Comparison of ENCODE assay signal across 20 cellular contexts in genomic region chr5:34628373-34628772, GRCh38. TPM values are rescaled to one million over a fixed set of nuclear protein-coding genes. Genes with fewer than 3 reads are reported as not detected.
A peak's percentile ranks its signal among the peaks of the same experiment; 100 is the strongest.
DNase-seq lines count a peak whose midpoint lies in the region; TF ChIP-seq lines count a peak whose summit lies in the region.
"Had no signal": no experiment of that assay in that cellular context is flagged by ENCODE, and none has a peak within 500 bp of the region (broad histone marks: within the 10 kb centered on the region; RNA-seq: fewer than 3 reads in every experiment).

No MANE protein-coding gene starts in this region.

- H3K4me3 Mint-ChIP-seq in endodermal cell (no peak overlapping the region), neural progenitor cell (no peak overlapping the region)
- H3K4me3 Mint-ChIP-seq in activated naive CD8-positive, alpha-beta T cell treated with anti-CD3 and anti-CD28 coated beads for 36 hours = no peak overlapping the region
- H3K4me3 Mint-ChIP-seq: CD4-positive, CD25-positive, alpha-beta regulatory T cell had no signal

- H3K4me2 ChIP-seq in mammary epithelial cell (ENCODE audit: insufficient read depth, low read depth, low read length) (no peak overlapping the region), neural progenitor cell (no peak overlapping the region), hepatocyte (no peak overlapping the region)

- H3K27ac ChIP-seq in mammary epithelial cell (ENCODE audit: insufficient read depth, low read depth, low read length) (no peak overlapping the region), breast epithelium (no peak overlapping the region), endodermal cell (ENCODE audit: low read depth, low read length) (peak overlapping the region; percentile 77), neural progenitor cell (no peak overlapping the region), hepatocyte (no peak overlapping the region)

- TF ChIP-seq CTCF in mammary epithelial cell (conservative IDR thresholded peaks at IDR 0.05 in 1 of 2, IDR thresholded peaks at IDR 0.05 in 1 of 2; ENCODE audit: extremely low read depth in 1 of 2, insufficient read depth in 1 of 2, low read depth in 1 of 2, low read length in 2 of 2) (no peak), breast epithelium (IDR thresholded peaks at IDR 0.05) (no peak), endodermal cell (conservative IDR thresholded peaks at IDR 0.05) (no peak), neural progenitor cell (IDR thresholded peaks at IDR 0.05) (no peak), hepatocyte (IDR thresholded peaks at IDR 0.05; ENCODE audit: poor library complexity) (no peak)

- H3K36me3 ChIP-seq in mammary epithelial cell (ENCODE audit: insufficient read depth, low read length) = no peaks in the 10 kb centered on the region
- no peaks in the 10 kb centered on the region for H3K36me3 ChIP-seq in breast epithelium
- no peaks in the 10 kb centered on the region for H3K36me3 ChIP-seq in endodermal cell (ENCODE audit: control insufficient read depth, insufficient read depth, low read length)
- H3K36me3 ChIP-seq in neural progenitor cell = no peaks in the 10 kb centered on the region
- H3K36me3 ChIP-seq in hepatocyte (replicated peaks; ENCODE audit: insufficient read depth, low read depth) = no peaks in the 10 kb centered on the region
- H3K36me3 ChIP-seq: BE2C had no signal

- H2AFZ ChIP-seq in mammary epithelial cell (ENCODE audit: low read depth, low read length) = peak overlapping the region; percentile 47
- H2AFZ ChIP-seq in neural progenitor cell (replicated peaks) = no peak overlapping the region
- H2AFZ ChIP-seq in hepatocyte = no peak overlapping the region

- DNase-seq in mammary epithelial cell = no peak
- DNase-seq in breast epithelium (ENCODE audit: low spot score in 2 of 2) = no peak
- DNase-seq in endodermal cell = peak; percentile 22
- DNase-seq in neural progenitor cell (ENCODE audit: low spot score) = no peak
- no peak for DNase-seq in NCI-H2081 treated with DMSO at 0.1 percent for 48 hours (lab: John Stamatoyannopoulos, UW)
- no peak for DNase-seq in activated naive CD8-positive, alpha-beta T cell treated with anti-CD3 and anti-CD28 coated beads for 36 hours
- DNase-seq in GM19240 (ENCODE audit: insufficient read length, low spot score) = no peak
- no peak for DNase-seq in hepatocyte (ENCODE audit: low spot score)
- DNase-seq: 8988T; BE2C; CD4-positive, CD25-positive, alpha-beta regulatory T cell; COR-L47; DMS 273 treated with DMSO at 0.1 percent for 48 hours; GOT3; Karpas-422; NCI-H1436; NCI-H1930; NCI-H345; NCI-H524 treated with DMSO at 0.1 percent for 48 hours; SHP77 had no signal

- H3F3A ChIP-seq in neural progenitor cell (ENCODE audit: low read depth) = no peaks in the 10 kb centered on the region

- peaks cover 9% of the 10 kb centered on the region for H3K4me1 Mint-ChIP-seq in endodermal cell
- H3K4me1 Mint-ChIP-seq in neural progenitor cell = peaks cover 23% of the 10 kb centered on the region
- no peaks in the 10 kb centered on the region for H3K4me1 Mint-ChIP-seq in activated naive CD8-positive, alpha-beta T cell treated with anti-CD3 and anti-CD28 coated beads for 36 hours
- H3K4me1 Mint-ChIP-seq: CD4-positive, CD25-positive, alpha-beta regulatory T cell had no signal

- no TSS peak for BruUV-seq in mammary epithelial cell (replicated peaks; lab: Mats Ljungman, UMichigan)

- H3K27ac Mint-ChIP-seq in endodermal cell = no peak overlapping the region
- H3K27ac Mint-ChIP-seq in neural progenitor cell = peak overlapping the region; percentile 26
- no peak overlapping the region for H3K27ac Mint-ChIP-seq in activated naive CD8-positive, alpha-beta T cell treated with anti-CD3 and anti-CD28 coated beads for 36 hours
- H3K27ac Mint-ChIP-seq: CD4-positive, CD25-positive, alpha-beta regulatory T cell had no signal

- H3K9me3 ChIP-seq in mammary epithelial cell (replicated peaks; ENCODE audit: insufficient read depth, low read length) (no peaks in the 10 kb centered on the region), breast epithelium (no peaks in the 10 kb centered on the region), endodermal cell (ENCODE audit: control insufficient read depth, low read length) (no peaks in the 10 kb centered on the region), neural progenitor cell (ENCODE audit: low read depth) (no peaks in the 10 kb centered on the region), hepatocyte (ENCODE audit: low read depth) (no peaks in the 10 kb centered on the region)
- H3K9me3 ChIP-seq: BE2C had no signal

- H3K4me3 ChIP-seq in mammary epithelial cell (replicated peaks in 1 of 3; ENCODE audit: insufficient read depth in 1 of 3, low read depth in 2 of 3, low read length in 3 of 3) (no peak overlapping the region), breast epithelium (no peak overlapping the region), endodermal cell (ENCODE audit: low read length) (no peak overlapping the region), neural progenitor cell (no peak overlapping the region), hepatocyte (no peak overlapping the region)

- in situ Hi-C loops in mammary epithelial cell (cut with MboI; ENCODE audit: low sequenced_read_pairs in 2 of 2) = no loop called here

- intact Hi-C loops in mammary epithelial cell (cut with micrococcal nuclease) (no loop called here), breast epithelium (cut with DNase I; ENCODE audit: low total_unique reads) (no loop called here)

- CTCF ChIA-PET in mammary epithelial cell (lab: Charles Lee; ENCODE audit: low non-redundant PET) = no interaction called here

- H3K79me2 ChIP-seq in mammary epithelial cell (ENCODE audit: insufficient read depth, low read length) (no peaks in the 10 kb centered on the region), neural progenitor cell (ENCODE audit: low read depth) (no peaks in the 10 kb centered on the region), hepatocyte (no peaks in the 10 kb centered on the region)

- H3K27me3 Mint-ChIP-seq in endodermal cell (ENCODE audit: insufficient read depth) = no peaks in the 10 kb centered on the region
- H3K27me3 Mint-ChIP-seq in neural progenitor cell (ENCODE audit: insufficient read depth, low read depth) = peaks cover 3% of the 10 kb centered on the region
- peaks cover 22% of the 10 kb centered on the region for H3K27me3 Mint-ChIP-seq in activated naive CD8-positive, alpha-beta T cell treated with anti-CD3 and anti-CD28 coated beads for 36 hours

- H3K4me1 ChIP-seq in mammary epithelial cell (ENCODE audit: insufficient read depth, low read length) (peaks cover 6% of the 10 kb centered on the region), breast epithelium (no peaks in the 10 kb centered on the region), endodermal cell (ENCODE audit: control insufficient read depth, insufficient read depth, low read length) (no peaks in the 10 kb centered on the region), neural progenitor cell (no peaks in the 10 kb centered on the region), hepatocyte (ENCODE audit: insufficient read depth) (peaks cover 6% of the 10 kb centered on the region)
- H3K4me1 ChIP-seq: BE2C had no signal

- 93% methylated on average over 3 of the region's 3 CpGs for WGBS in mammary epithelial cell (ENCODE audit: low coverage, missing lambda C conversion rate)
- WGBS in endodermal cell (ENCODE audit: insufficient coverage in 1 of 2, insufficient read length in 1 of 2), 2 experiments = 88 to 100% methylated on average over 2 to 3 of the region's 3 CpGs
- 82% methylated on average over 3 of the region's 3 CpGs for WGBS in hepatocyte (ENCODE audit: low lambda C conversion rate, missing lambda C conversion rate)

- dilution Hi-C loops in mammary epithelial cell (cut with HindIII; ENCODE audit: low sequenced_read_pairs) = no loop called here

- H3K9me3 Mint-ChIP-seq in endodermal cell = peaks cover 12% of the 10 kb centered on the region
- peaks cover 17% of the 10 kb centered on the region for H3K9me3 Mint-ChIP-seq in neural progenitor cell
- no peaks in the 10 kb centered on the region for H3K9me3 Mint-ChIP-seq in activated naive CD8-positive, alpha-beta T cell treated with anti-CD3 and anti-CD28 coated beads for 36 hours

- TF ChIP-seq POLR2A in breast epithelium (IDR thresholded peaks at IDR 0.05) = no peak

- H4K20me1 ChIP-seq in mammary epithelial cell (ENCODE audit: insufficient read depth, low read length) (no peaks in the 10 kb centered on the region), neural progenitor cell (ENCODE audit: low read depth) (no peaks in the 10 kb centered on the region), hepatocyte (ENCODE audit: insufficient read depth, poor library complexity, severe bottlenecking) (no peaks in the 10 kb centered on the region)

- no peaks in the 10 kb centered on the region for H3K9me2 ChIP-seq in hepatocyte (replicated peaks; ENCODE audit: insufficient read depth)

- H3K27me3 ChIP-seq in mammary epithelial cell (ENCODE audit: insufficient read depth, low read length) (no peaks in the 10 kb centered on the region), breast epithelium (no peaks in the 10 kb centered on the region), endodermal cell (ENCODE audit: control insufficient read depth, insufficient read depth, low read length, poor library complexity, severe bottlenecking) (no peaks in the 10 kb centered on the region), neural progenitor cell (no peaks in the 10 kb centered on the region), hepatocyte (no peaks in the 10 kb centered on the region)
- H3K27me3 ChIP-seq: BE2C had no signal

- H3K36me3 Mint-ChIP-seq in endodermal cell (ENCODE audit: low read depth) = no peaks in the 10 kb centered on the region
- H3K36me3 Mint-ChIP-seq in neural progenitor cell = peaks cover 2% of the 10 kb centered on the region
- H3K36me3 Mint-ChIP-seq in activated naive CD8-positive, alpha-beta T cell treated with anti-CD3 and anti-CD28 coated beads for 36 hours = no peaks in the 10 kb centered on the region
- H3K36me3 Mint-ChIP-seq: CD4-positive, CD25-positive, alpha-beta regulatory T cell had no signal

- H3K9ac ChIP-seq in mammary epithelial cell (ENCODE audit: insufficient read depth, low read length) (no peak overlapping the region), endodermal cell (ENCODE audit: extremely low read depth, low read length, poor library complexity, severe bottlenecking) (no peak overlapping the region), neural progenitor cell (no peak overlapping the region)

RNA-seq across cellular contexts. Expression of gene RAI14, which starts 27.8 kb away (rescaled TPM):
- total RNA-seq in mammary epithelial cell = 100 to 1,000 TPM; 114 to 184 TPM
- polyA plus RNA-seq in mammary epithelial cell = 46.7 TPM
- polyA minus RNA-seq in mammary epithelial cell = 258 TPM
- 10 to 100 TPM; 12.5 to 38.7 (median 22.4) TPM for total RNA-seq in breast epithelium
- 10 to 100 TPM; 66.6 to 87.5 TPM for total RNA-seq in endodermal cell
- 68.8 TPM for polyA plus RNA-seq in endodermal cell (2013, experiment 1 of 2)
- 63.3 TPM for polyA plus RNA-seq in endodermal cell (2013, experiment 2 of 2)
- total RNA-seq in neural progenitor cell (ENCODE audit: low replicate concordance) = 47.9 and 54.6 TPM in 2 replicates
- total RNA-seq in activated naive CD8-positive, alpha-beta T cell treated with anti-CD3 and anti-CD28 coated beads for 36 hours = 1 to 10 TPM; 7.9 to 9.0 TPM
- total RNA-seq in hepatocyte = 44.8 and 49.6 TPM in 2 replicates
- 31.3 and 42.2 TPM in 2 replicates for polyA plus RNA-seq in hepatocyte
- polyA plus RNA-seq: CD4-positive, CD25-positive, alpha-beta regulatory T cell had no signal
